In genomic region chr15:52415628-52416027, GRCh38 we compare ENCODE assay signal across 25 cellular contexts.
A peak's percentile ranks its signal among the peaks of the same experiment; 100 is the strongest.
DNase-seq lines count a peak whose midpoint lies in the region; ATAC-seq, FAIRE-seq and TF ChIP-seq lines count a peak whose summit lies in the region.
"Had no signal": no experiment of that assay in that cellular context is flagged by ENCODE, and none has a peak within 500 bp of the region (broad histone marks: within the 10 kb centered on the region; RNA-seq: fewer than 3 reads in every experiment).

No MANE protein-coding gene starts in this region.

- peaks cover 42% of the 10 kb centered on the region for H3K36me3 Mint-ChIP-seq in activated T-helper 17 cell treated with anti-CD3 and anti-CD28 coated beads, Interleukin-2, amount 50 U/mL, for 72 hours (ENCODE audit: low read depth)

- no TSS peak for BruUV-seq in endothelial cell of umbilical vein (replicated peaks; lab: Mats Ljungman, UMichigan)

- H3K79me2 ChIP-seq in endothelial cell of umbilical vein (ENCODE audit: control insufficient read depth, insufficient read depth, low read length) (peaks cover 12% of the 10 kb centered on the region), smooth muscle cell (ENCODE audit: low read depth) (no peaks in the 10 kb centered on the region)

- peak overlapping the region; percentile 51 for H3K27ac Mint-ChIP-seq in activated T-helper 17 cell treated with anti-CD3 and anti-CD28 coated beads, Interleukin-2, amount 50 U/mL, for 72 hours
- H3K27ac Mint-ChIP-seq: HFFc6 had no signal

- TF ChIP-seq CTCF in endothelial cell of umbilical vein (IDR thresholded peaks at IDR 0.05; ENCODE audit: extremely low read depth in 1 of 2, insufficient read depth in 1 of 2, low read depth in 1 of 2, low read length in 2 of 2), result no peak
- no peak for TF ChIP-seq CTCF in smooth muscle cell (IDR thresholded peaks at IDR 0.05; ENCODE audit: borderline replicate concordance, insufficient read depth, poor library complexity, severe bottlenecking)
- no peak for TF ChIP-seq CTCF in Peyer's patch (IDR thresholded peaks at IDR 0.05)

- no peaks in the 10 kb centered on the region for H3K9me1 ChIP-seq in endothelial cell of umbilical vein (replicated peaks; ENCODE audit: control insufficient read depth, extremely low read depth, insufficient read depth, low read length)

- intact Hi-C loops in endothelial cell of umbilical vein (cut with micrococcal nuclease), result loop anchor here (1.0 to 5.0 kb wide), 5 partner anchors 31 to 315 kb away; partner anchors contain the start of gene ARPP19

- WGBS in smooth muscle cell (ENCODE audit: low lambda C conversion rate), result 98% methylated on average over 2 of the region's 2 CpGs

- H3K27ac ChIP-seq in endothelial cell of umbilical vein (ENCODE audit: insufficient read depth, low read depth, low read length) (peak overlapping the region; percentile 97), smooth muscle cell (ENCODE audit: low read depth) (peak overlapping the region; percentile 39), Peyer's patch (no peak overlapping the region)
- H3K27ac ChIP-seq: A549, SJSA1 had no signal

- H3K4me2 ChIP-seq in endothelial cell of umbilical vein (ENCODE audit: insufficient read depth, low read length) (peak overlapping the region; percentile 55), smooth muscle cell (no peak overlapping the region)
- H3K4me2 ChIP-seq: A549 had no signal

- CTCF ChIA-PET in endothelial cell of umbilical vein (lab: Charles Lee), result interaction anchor here (1.1 to 1.7 kb wide), 5 partner anchors 9 to 50 kb away, joined by 3 to 5 read pairs (median 4); no protein-coding TSS in a partner anchor

- ATAC-seq in activated T-helper 17 cell treated with anti-CD3 and anti-CD28 coated beads, Interleukin-2, amount 50 U/mL, for 72 hours (replicated peaks), result no peak
- ATAC-seq: A549, K562, Right ventricle myocardium inferior had no signal

- H3K27me3 ChIP-seq in endothelial cell of umbilical vein (ENCODE audit: control insufficient read depth in 2 of 2, insufficient read depth in 2 of 2, low read length in 2 of 2), result no peaks in the 10 kb centered on the region
- H3K27me3 ChIP-seq in smooth muscle cell (ENCODE audit: low read depth), result no peaks in the 10 kb centered on the region
- H3K27me3 ChIP-seq in Peyer's patch, result no peaks in the 10 kb centered on the region
- H3K27me3 ChIP-seq: SJSA1 had no signal

- H3K36me3 ChIP-seq in endothelial cell of umbilical vein (ENCODE audit: control insufficient read depth in 2 of 2, extremely low read depth in 1 of 2, insufficient read depth in 2 of 2, low read length in 2 of 2) (no peaks in the 10 kb centered on the region), smooth muscle cell (ENCODE audit: low read depth) (no peaks in the 10 kb centered on the region), Peyer's patch (no peaks in the 10 kb centered on the region)
- H3K36me3 ChIP-seq: HAP-1 had no signal

- dilution Hi-C loops in endothelial cell of umbilical vein (cut with MboI; ENCODE audit: extremely low pct_ligation_motif_present, low sequenced_read_pairs), result no loop called here

- DNase-seq in endothelial cell of umbilical vein (ENCODE audit: low read depth, low spot score), result peak; percentile 92
- peak; percentile 84 for DNase-seq in glomerular endothelial cell (ENCODE audit: extremely low read depth, low read depth, low spot score)
- DNase-seq in smooth muscle cell (lab: John Stamatoyannopoulos, UW; ENCODE audit: unreplicated experiment), result no peak
- DNase-seq in cortex of kidney (lab: John Stamatoyannopoulos, UW), result no peak
- no peak for DNase-seq in stimulated activated CD4-positive, alpha-beta T cell treated with anti-CD3 and anti-CD28 coated beads, Interleukin-15, amount 100 ng/mL, for 24 hours
- DNase-seq in Peyer's patch, result no peak
- DNase-seq: C1 segment of cervical spinal cord; Caco-2; CD4-positive, alpha-beta memory T cell; GOT3; HFFc6; Kasumi-1; MV-4-11; NCI-H1105; NCI-H1436 treated with DMSO at 0.1 percent for 48 hours; NCI-H524; NCI-H748 treated with DMSO at 0.1 percent for 48 hours had no signal

- H3K4me3 Mint-ChIP-seq in activated T-helper 17 cell treated with anti-CD3 and anti-CD28 coated beads, Interleukin-2, amount 50 U/mL, for 72 hours, result no peak overlapping the region
- H3K4me3 Mint-ChIP-seq: CD4-positive, alpha-beta memory T cell; HFFc6 had no signal

- no peaks in the 10 kb centered on the region for H3K9me3 Mint-ChIP-seq in activated T-helper 17 cell treated with anti-CD3 and anti-CD28 coated beads, Interleukin-2, amount 50 U/mL, for 72 hours
- H3K9me3 Mint-ChIP-seq: CD4-positive, alpha-beta memory T cell; HFFc6 had no signal

- POLR2A ChIA-PET in endothelial cell of umbilical vein (lab: Charles Lee), result no interaction called here

- H3K4me3 ChIP-seq in endothelial cell of umbilical vein (replicated peaks in 1 of 3; ENCODE audit: insufficient read depth in 1 of 3, low read depth in 1 of 3, low read length in 3 of 3) (peak overlapping the region in 1 of 3 experiments; percentile 12), smooth muscle cell (no peak overlapping the region), Peyer's patch (no peak overlapping the region)
- H3K4me3 ChIP-seq: A549, HAP-1, K562, SJSA1 had no signal

- peaks cover 65% of the 10 kb centered on the region for H3K4me1 ChIP-seq in endothelial cell of umbilical vein (ENCODE audit: control insufficient read depth, extremely low read depth, insufficient read depth, low read length)
- peaks cover 4% of the 10 kb centered on the region for H3K4me1 ChIP-seq in smooth muscle cell (ENCODE audit: low read depth)
- H3K4me1 ChIP-seq in Peyer's patch, result no peaks in the 10 kb centered on the region
- H3K4me1 ChIP-seq: A549, Caco-2, SJSA1 had no signal

- H2AFZ ChIP-seq in endothelial cell of umbilical vein (ENCODE audit: low read depth, low read length), result no peak overlapping the region
- no peak overlapping the region for H2AFZ ChIP-seq in smooth muscle cell (ENCODE audit: low read depth)

- H4K20me1 ChIP-seq in endothelial cell of umbilical vein (replicated peaks; ENCODE audit: control insufficient read depth, extremely low read depth, insufficient read depth, low read length) (no peaks in the 10 kb centered on the region), smooth muscle cell (ENCODE audit: low read depth) (no peaks in the 10 kb centered on the region)

- TF ChIP-seq POLR2A in endothelial cell of umbilical vein (IDR thresholded peaks at IDR 0.05; ENCODE audit: low read depth, low read length) (peak; percentile 63), Peyer's patch (IDR thresholded peaks at IDR 0.05) (no peak)

- H3K4me1 Mint-ChIP-seq in activated T-helper 17 cell treated with anti-CD3 and anti-CD28 coated beads, Interleukin-2, amount 50 U/mL, for 72 hours, result peaks cover 11% of the 10 kb centered on the region

- H3K9ac ChIP-seq in endothelial cell of umbilical vein (replicated peaks; ENCODE audit: extremely low read depth, insufficient read depth, low read length) (peak overlapping the region; percentile 79), smooth muscle cell (ENCODE audit: low read depth) (no peak overlapping the region)

- no peaks in the 10 kb centered on the region for H3K9me3 ChIP-seq in endothelial cell of umbilical vein (replicated peaks; ENCODE audit: control insufficient read depth, insufficient read depth, low read length)
- no peaks in the 10 kb centered on the region for H3K9me3 ChIP-seq in smooth muscle cell (replicated peaks; ENCODE audit: low read depth)
- no peaks in the 10 kb centered on the region for H3K9me3 ChIP-seq in Peyer's patch
- H3K9me3 ChIP-seq: A549, Caco-2, HAP-1, SJSA1 had no signal

- peak; percentile 63 for FAIRE-seq in endothelial cell of umbilical vein (lab: Jason Lieb, UNC)
- FAIRE-seq: A549, G401.6, HTR-8/SVneo, K562 had no signal

- H3F3A ChIP-seq in smooth muscle cell (ENCODE audit: low read depth), result peaks cover 16% of the 10 kb centered on the region

- no peaks in the 10 kb centered on the region for H3K27me3 Mint-ChIP-seq in activated T-helper 17 cell treated with anti-CD3 and anti-CD28 coated beads, Interleukin-2, amount 50 U/mL, for 72 hours
- H3K27me3 Mint-ChIP-seq: CD4-positive, alpha-beta memory T cell had no signal

TF ChIP-seq in endothelial cell of umbilical vein, 7 proteins besides CTCF, POLR2A, EP300 and RAD21:
- peak; percentile 97 for TF ChIP-seq JUN (IDR thresholded peaks at IDR 0.05; ENCODE audit: borderline replicate concordance, insufficient read depth, insufficient read length, low read depth)
- no peak for TF ChIP-seq MYC (IDR thresholded peaks at IDR 0.05; ENCODE audit: low read depth, low read length)
- peak; percentile 8 for TF ChIP-seq GATA2 (IDR thresholded peaks at IDR 0.05; ENCODE audit: insufficient read depth, insufficient read length, low read depth, low read length)
- no peak for TF ChIP-seq EZH2 (IDR thresholded peaks at IDR 0.05; ENCODE audit: borderline replicate concordance, low read depth, low read length, severe bottlenecking)
- peak; percentile 76 for TF ChIP-seq POLR2AphosphoS5 (IDR thresholded peaks at IDR 0.05; ENCODE audit: insufficient read depth, low read depth, low read length)
- peak; percentile 91 for TF ChIP-seq FOS (IDR thresholded peaks at IDR 0.05; ENCODE audit: borderline replicate concordance, insufficient read depth, low read length)
- TF ChIP-seq, protein P1, sequence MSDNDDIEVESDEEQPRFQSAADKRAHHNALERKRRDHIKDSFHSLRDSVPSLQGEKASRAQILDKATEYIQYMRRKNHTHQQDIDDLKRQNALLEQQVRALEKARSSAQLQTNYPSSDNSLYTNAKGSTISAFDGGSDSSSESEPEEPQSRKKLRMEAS (IDR thresholded peaks at IDR 0.05; ENCODE audit: insufficient read depth, insufficient read length), result no peak
TF ChIP-seq in endothelial cell of umbilical vein: peak in this region for 4.

Comparison
In these comparisons a context has a peak if more than half of its experiments do, and no peak if none do; other contexts are left out.
1. DNase-seq: peak in endothelial cell of umbilical vein (single experiment) and glomerular endothelial cell (single experiment); none in smooth muscle cell (single experiment), cortex of kidney (single experiment), stimulated activated CD4-positive, alpha-beta T cell treated with anti-CD3 and anti-CD28 coated beads, Interleukin-15, amount 100 ng/mL, for 24 hours (single experiment) and Peyer's patch (0 of 3).
2. H3K27ac ChIP-seq: peak in endothelial cell of umbilical vein (single experiment) and smooth muscle cell (single experiment); none in Peyer's patch (0 of 4).